In the genomic region with DNA sequence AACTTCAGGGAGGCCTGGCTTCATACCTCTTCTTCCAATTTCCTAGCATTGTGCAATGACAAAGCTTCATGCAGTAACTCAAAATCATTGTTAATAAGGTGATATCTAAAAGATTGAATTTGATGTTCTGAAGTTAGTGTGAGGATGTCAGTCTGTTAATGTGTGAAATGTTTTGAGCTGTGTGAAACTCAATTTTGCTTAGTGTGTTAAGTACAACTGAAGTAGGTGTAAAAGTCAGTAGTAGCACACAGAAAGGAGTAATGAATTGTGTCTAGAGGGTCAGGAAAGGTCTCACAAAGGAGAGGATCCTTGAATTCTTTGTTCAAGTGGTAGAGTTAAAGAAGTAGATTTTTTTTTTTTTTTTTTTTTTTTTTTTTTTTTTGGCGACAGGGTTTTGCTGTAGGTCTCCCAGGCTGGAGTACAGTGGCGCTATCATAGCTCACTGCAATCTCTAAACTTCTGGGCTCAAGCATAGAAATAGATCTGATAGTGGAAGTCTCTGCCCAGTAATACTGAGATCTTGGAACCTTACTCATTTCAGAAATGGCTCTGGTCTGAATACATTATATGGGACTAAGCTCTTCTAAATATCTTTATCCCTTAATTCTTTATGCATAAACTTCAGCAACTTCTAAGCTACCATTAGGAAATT, we compare ENCODE assay signal across 2 cellular contexts.
TF ChIP-seq lines count a peak whose summit lies in the region.

No MANE protein-coding gene starts in this region.

TF ChIP-seq in HEK293, 187 proteins besides CTCF, POLR2A, EP300 and RAD21:
- TF ChIP-seq, protein P1, sequence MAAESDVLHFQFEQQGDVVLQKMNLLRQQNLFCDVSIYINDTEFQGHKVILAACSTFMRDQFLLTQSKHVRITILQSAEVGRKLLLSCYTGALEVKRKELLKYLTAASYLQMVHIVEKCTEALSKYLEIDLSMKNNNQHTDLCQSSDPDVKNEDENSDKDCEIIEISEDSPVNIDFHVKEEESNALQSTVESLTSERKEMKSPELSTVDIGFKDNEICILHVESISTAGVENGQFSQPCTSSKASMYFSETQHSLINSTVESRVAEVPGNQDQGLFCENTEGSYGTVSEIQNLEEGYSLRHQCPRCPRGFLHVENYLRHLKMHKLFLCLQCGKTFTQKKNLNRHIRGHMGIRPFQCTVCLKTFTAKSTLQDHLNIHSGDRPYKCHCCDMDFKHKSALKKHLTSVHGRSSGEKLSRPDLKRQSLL (tag by site-specific recombination; IDR thresholded peaks at IDR 0.05): 0 out of 2 replicates have a peak, but pooled peaks have one; percentile 34
- TF ChIP-seq ZNF549 (tag by site-specific recombination; IDR thresholded peaks at IDR 0.05) (no peak), ZNF571 (tag by site-specific recombination; IDR thresholded peaks at IDR 0.05) (no peak)
TF ChIP-seq in HEK293: peak in this region for 1.

TF ChIP-seq in HepG2, 621 proteins besides CTCF, POLR2A, EP300 and RAD21 (continued from another document):
- TF ChIP-seq FOSL1 (CRISPR knock-in tag; IDR thresholded peaks at IDR 0.05; ENCODE audit: borderline replicate concordance) (no peak), HDAC6 (IDR thresholded peaks at IDR 0.05; ENCODE audit: low read depth, low read length) (no peak), KLF13 (CRISPR knock-in tag; IDR thresholded peaks at IDR 0.05) (no peak), SRSF4 (IDR thresholded peaks at IDR 0.05; ENCODE audit: low read depth, low read length, poor library complexity, severe bottlenecking) (no peak), SP4 (CRISPR knock-in tag; IDR thresholded peaks at IDR 0.05) (no peak), ZNF883 (CRISPR knock-in tag; IDR thresholded peaks at IDR 0.05; ENCODE audit: not compliant biosample characterization) (no peak), IRF2 (CRISPR knock-in tag; IDR thresholded peaks at IDR 0.05) (no peak), HNRNPUL1 (IDR thresholded peaks at IDR 0.05; ENCODE audit: low read depth, low read length) (no peak), ZMYM3 (CRISPR knock-in tag; IDR thresholded peaks at IDR 0.05) (no peak), STAT5B (CRISPR knock-in tag; IDR thresholded peaks at IDR 0.05) (no peak), RXRA (CRISPR knock-in tag; IDR thresholded peaks at IDR 0.05) (no peak)
- TF ChIP-seq, protein P2, sequence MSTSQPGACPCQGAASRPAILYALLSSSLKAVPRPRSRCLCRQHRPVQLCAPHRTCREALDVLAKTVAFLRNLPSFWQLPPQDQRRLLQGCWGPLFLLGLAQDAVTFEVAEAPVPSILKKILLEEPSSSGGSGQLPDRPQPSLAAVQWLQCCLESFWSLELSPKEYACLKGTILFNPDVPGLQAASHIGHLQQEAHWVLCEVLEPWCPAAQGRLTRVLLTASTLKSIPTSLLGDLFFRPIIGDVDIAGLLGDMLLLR (CRISPR knock-in tag; IDR thresholded peaks at IDR 0.05): no peak
- TF ChIP-seq, protein P3, sequence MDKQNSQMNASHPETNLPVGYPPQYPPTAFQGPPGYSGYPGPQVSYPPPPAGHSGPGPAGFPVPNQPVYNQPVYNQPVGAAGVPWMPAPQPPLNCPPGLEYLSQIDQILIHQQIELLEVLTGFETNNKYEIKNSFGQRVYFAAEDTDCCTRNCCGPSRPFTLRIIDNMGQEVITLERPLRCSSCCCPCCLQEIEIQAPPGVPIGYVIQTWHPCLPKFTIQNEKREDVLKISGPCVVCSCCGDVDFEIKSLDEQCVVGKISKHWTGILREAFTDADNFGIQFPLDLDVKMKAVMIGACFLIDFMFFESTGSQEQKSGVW (CRISPR knock-in tag; IDR thresholded peaks at IDR 0.05; ENCODE audit: borderline replicate concordance): no peak
- TF ChIP-seq, protein P4, sequence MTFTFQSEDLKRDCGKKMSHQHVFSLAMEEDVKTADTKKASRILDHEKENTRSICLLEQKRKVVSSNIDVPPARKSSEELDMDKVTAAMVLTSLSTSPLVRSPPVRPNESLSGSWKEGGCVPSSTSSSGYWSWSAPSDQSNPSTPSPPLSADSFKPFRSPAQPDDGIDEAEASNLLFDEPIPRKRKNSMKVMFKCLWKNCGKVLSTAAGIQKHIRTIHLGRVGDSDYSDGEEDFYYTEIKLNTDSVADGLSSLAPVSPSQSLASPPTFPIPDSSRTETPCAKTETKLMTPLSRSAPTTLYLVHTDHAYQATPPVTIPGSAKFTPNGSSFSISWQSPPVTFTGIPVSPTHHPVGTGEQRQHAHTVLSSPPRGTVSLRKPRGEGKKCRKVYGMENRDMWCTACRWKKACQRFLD (CRISPR knock-in tag; IDR thresholded peaks at IDR 0.05; ENCODE audit: borderline replicate concordance): no peak
